Comparison of ENCODE assay signal across 21 cellular contexts in genomic region chr2:149800624-149801220, GRCh38.
DNase-seq lines count a peak whose midpoint lies in the region; ATAC-seq and TF ChIP-seq lines count a peak whose summit lies in the region.
"Had no signal": no experiment of that assay in that cellular context is flagged by ENCODE, and none has a peak within 500 bp of the region (broad histone marks: within the 10 kb centered on the region; RNA-seq: fewer than 3 reads in every experiment).

No MANE protein-coding gene starts in this region.

- peak overlapping the region; percentile 60; the same call in 1 of the 2 replicates for H3K56ac ChIP-seq in IMR-90 (ENCODE audit: extremely low read depth, insufficient read depth, low read length)

- no peak overlapping the region for H3K23ac ChIP-seq in IMR-90 (ENCODE audit: low read depth, low read length)

- POLR2A ChIA-PET in IMR-90 (lab: Charles Lee; ENCODE audit: unreplicated experiment), result interaction anchor here (0.5 kb wide), 1 partner anchor 681 kb away, joined by 3 read pairs; no protein-coding TSS in a partner anchor

- 0 out of 2 replicates have a peak overlapping the region, but pooled peaks have one; percentile 2 for H3K9ac ChIP-seq in IMR-90 (ENCODE audit: low read depth, low read length)
- H3K9ac ChIP-seq: parathyroid adenoma had no signal

- no peak for TF ChIP-seq RAD21 in IMR-90 (IDR thresholded peaks at IDR 0.05; ENCODE audit: low read length)

- H3K4ac ChIP-seq in IMR-90 (ENCODE audit: low read depth, low read length), result 0 out of 2 replicates have a peak overlapping the region, but pooled peaks have one; percentile 20

- no peaks in the 10 kb centered on the region for H3K9me1 ChIP-seq in IMR-90 (ENCODE audit: insufficient read depth, low read length)

- H3K27ac ChIP-seq in IMR-90 (ENCODE audit: insufficient read depth, low read length), result no peak overlapping the region
- H3K27ac ChIP-seq: coronary artery, heart left ventricle, left lung, parathyroid adenoma had no signal

- H3K14ac ChIP-seq in IMR-90 (replicated peaks; ENCODE audit: low read depth, low read length), result no peak overlapping the region; the same call in 1 of the 2 replicates

- H2AK5ac ChIP-seq in IMR-90 (ENCODE audit: low read depth, low read length), result no peak overlapping the region

- H3K27me3 ChIP-seq in IMR-90 (ENCODE audit: control insufficient read depth, insufficient read depth, low read length), result no peaks in the 10 kb centered on the region
- H3K27me3 ChIP-seq: heart left ventricle, left lung had no signal

- 0 out of 2 replicates have a peak, but pooled peaks cover 1% of the 10 kb centered on the region for H3K9me3 ChIP-seq in IMR-90 (ENCODE audit: control insufficient read depth, insufficient read depth, low read length)
- H3K9me3 ChIP-seq: heart left ventricle, left lung had no signal

- H3K36me3 ChIP-seq in IMR-90 (ENCODE audit: control insufficient read depth, insufficient read depth, low read length), result no peaks in the 10 kb centered on the region
- H3K36me3 ChIP-seq: heart left ventricle, left lung had no signal

- peak overlapping the region in 1 of 2 experiments; percentile 14; a peak in 1 of 4 replicates for H4K8ac ChIP-seq in IMR-90 (ENCODE audit: low read depth in 2 of 2, low read length in 2 of 2)

- H2BK120ac ChIP-seq in IMR-90 (ENCODE audit: low read depth, low read length), result peak overlapping the region; percentile 53

- BruUV-seq in IMR-90 (replicated peaks; lab: Mats Ljungman, UMichigan), result no TSS peak

- dilution Hi-C loops in IMR-90 (cut with HindIII; ENCODE audit: low sequenced_read_pairs, unreplicated experiment), result no loop called here

- no peak overlapping the region for H3K18ac ChIP-seq in IMR-90 (ENCODE audit: low read depth, low read length)

- H4K91ac ChIP-seq in IMR-90 (ENCODE audit: insufficient read depth, low read depth, low read length), result peak overlapping the region; percentile 14; the same call in 1 of the 2 replicates

- H3K4me2 ChIP-seq in IMR-90 (ENCODE audit: low read depth, low read length), result no peak overlapping the region; the same call in 1 of the 2 replicates

- no peak for TF ChIP-seq POLR2A in IMR-90 (IDR thresholded peaks at IDR 0.05; ENCODE audit: low read depth, low read length)

- in situ Hi-C loops in IMR-90 (cut with MboI; ENCODE audit: low sequenced_read_pairs), result no loop called here

- no peaks in the 10 kb centered on the region for H3K79me1 ChIP-seq in IMR-90 (ENCODE audit: low read depth in 1 of 2, low read length in 2 of 2)

- intact Hi-C loops in IMR-90 (cut with micrococcal nuclease) (no loop called here), sciatic nerve (cut with DNase I) (no loop called here)

- H4K20me1 ChIP-seq in IMR-90 (ENCODE audit: insufficient read depth, low read length), result no peaks in the 10 kb centered on the region

- CTCF ChIA-PET in IMR-90 (lab: Yijun Ruan, JAX), result interaction anchor here (0.6 to 1.2 kb wide), 2 partner anchors 13 to 876 kb away, joined by 4 read pairs; no protein-coding TSS in a partner anchor

- peaks cover 3% of the 10 kb centered on the region; the same call in 1 of the 2 replicates for H3K4me1 ChIP-seq in IMR-90 (ENCODE audit: control insufficient read depth, insufficient read depth, low read length)
- H3K4me1 ChIP-seq: left lung, parathyroid adenoma had no signal

- peak overlapping the region; percentile 48 for H2BK20ac ChIP-seq in IMR-90 (ENCODE audit: low read depth, low read length)

- H4K5ac ChIP-seq in IMR-90 (ENCODE audit: low read depth, low read length), result no peak overlapping the region

- H2BK5ac ChIP-seq in IMR-90 (ENCODE audit: low read depth, low read length, poor library complexity, severe bottlenecking), result no peak overlapping the region

- TF ChIP-seq CTCF in IMR-90 (conservative IDR thresholded peaks at IDR 0.05; ENCODE audit: low read depth, low read length), result no peak

- H2AK9ac ChIP-seq in IMR-90 (replicated peaks; ENCODE audit: low read depth, low read length, poor library complexity), result no peak overlapping the region

- no peak overlapping the region for H2BK15ac ChIP-seq in IMR-90 (ENCODE audit: low read depth, low read length)

- ATAC-seq in IMR-90 (ENCODE audit: low read depth) (peak; percentile 92), sciatic nerve (peak; percentile 48), GM19023 (IDR thresholded peaks at IDR 0.05; ENCODE audit: unreplicated experiment) (no peak)
- ATAC-seq: heart left ventricle; left lung; naive thymus-derived CD8-positive, alpha-beta T cell; Right ventricle myocardium inferior had no signal

- WGBS in IMR-90 (ENCODE audit: extremely low coverage in 2 of 2, insufficient read length in 1 of 2), 2 experiments, result 100% methylated on average over 1 of the region's 3 CpGs; no CpG with 5 or more reads in 1 of the 2 experiments

- no peak overlapping the region for H3K4me3 ChIP-seq in IMR-90 (ENCODE audit: insufficient read depth, low read depth, low read length)
- H3K4me3 ChIP-seq: coronary artery, heart left ventricle, left lung had no signal

- no peak overlapping the region for H2AFZ ChIP-seq in IMR-90 (replicated peaks; ENCODE audit: low read length, poor library complexity)
- H2AFZ ChIP-seq: parathyroid adenoma had no signal

- peak; percentile 18 for DNase-seq in IMR-90
- DNase-seq in ecto neural progenitor cell (ENCODE audit: low spot score), result peak; percentile 50
- DNase-seq in islet precursor cell, result peak; percentile 56
- DNase-seq in sciatic nerve (ENCODE audit: low spot score), result no peak
- DNase-seq in RKO (ENCODE audit: low spot score), result no peak
- no peak for DNase-seq in DMS79 treated with DMSO at 0.1 percent for 48 hours (lab: John Stamatoyannopoulos, UW)
- DNase-seq: activated CD4-positive, alpha-beta T cell treated with anti-CD3 and anti-CD28 coated beads, Interleukin-2, amount 50 U/mL, for 1 hour; CD4-positive, alpha-beta T cell; GDM1; H7; heart left ventricle; left lung; midbrain; naive thymus-derived CD8-positive, alpha-beta T cell; NCI-H1048; NCI-H187 treated with DMSO at 0.1 percent for 48 hours; NCI-H446 had no signal

TF ChIP-seq in IMR-90, 13 proteins besides CTCF, POLR2A, EP300 and RAD21:
- TF ChIP-seq RFX5 (IDR thresholded peaks at IDR 0.05; ENCODE audit: low read depth, low read length) (no peak), RCOR1 (IDR thresholded peaks at IDR 0.05; ENCODE audit: insufficient replicate concordance, low read length) (no peak), USF2 (IDR thresholded peaks at IDR 0.05; ENCODE audit: low read depth, low read length) (no peak), MXI1 (IDR thresholded peaks at IDR 0.05; ENCODE audit: borderline replicate concordance, low read depth, low read length) (no peak), CEBPB (IDR thresholded peaks at IDR 0.05; ENCODE audit: low read depth, low read length) (no peak), BHLHE40 (IDR thresholded peaks at IDR 0.05; ENCODE audit: low read depth, low read length) (no peak), NFE2L2 (IDR thresholded peaks at IDR 0.05; ENCODE audit: low read depth, low read length) (no peak), SMC3 (IDR thresholded peaks at IDR 0.05; ENCODE audit: low read depth, low read length) (no peak), CHD1 (IDR thresholded peaks at IDR 0.05; ENCODE audit: low read depth, low read length) (no peak), MAFK (IDR thresholded peaks at IDR 0.05; ENCODE audit: low read depth, low read length) (no peak), MAZ (IDR thresholded peaks at IDR 0.05; ENCODE audit: borderline replicate concordance, low read depth, low read length) (no peak), FOS (IDR thresholded peaks at IDR 0.05; ENCODE audit: low read depth, low read length) (no peak)
- TF ChIP-seq, protein P1, sequence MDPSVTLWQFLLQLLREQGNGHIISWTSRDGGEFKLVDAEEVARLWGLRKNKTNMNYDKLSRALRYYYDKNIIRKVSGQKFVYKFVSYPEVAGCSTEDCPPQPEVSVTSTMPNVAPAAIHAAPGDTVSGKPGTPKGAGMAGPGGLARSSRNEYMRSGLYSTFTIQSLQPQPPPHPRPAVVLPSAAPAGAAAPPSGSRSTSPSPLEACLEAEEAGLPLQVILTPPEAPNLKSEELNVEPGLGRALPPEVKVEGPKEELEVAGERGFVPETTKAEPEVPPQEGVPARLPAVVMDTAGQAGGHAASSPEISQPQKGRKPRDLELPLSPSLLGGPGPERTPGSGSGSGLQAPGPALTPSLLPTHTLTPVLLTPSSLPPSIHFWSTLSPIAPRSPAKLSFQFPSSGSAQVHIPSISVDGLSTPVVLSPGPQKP (IDR thresholded peaks at IDR 0.05; ENCODE audit: borderline replicate concordance, low read depth, low read length), result no peak
TF ChIP-seq in IMR-90: peak in this region for 0.

Comparison
In these comparisons a context has a peak if more than half of its experiments do, and no peak if none do; other contexts are left out.
1. DNase-seq: peak in IMR-90 (single experiment), ecto neural progenitor cell (single experiment) and islet precursor cell (single experiment); none in sciatic nerve (single experiment), RKO (single experiment) and DMS79 treated with DMSO at 0.1 percent for 48 hours (single experiment).